9 cellular contexts compared by ENCODE assay signal in the genomic region with DNA sequence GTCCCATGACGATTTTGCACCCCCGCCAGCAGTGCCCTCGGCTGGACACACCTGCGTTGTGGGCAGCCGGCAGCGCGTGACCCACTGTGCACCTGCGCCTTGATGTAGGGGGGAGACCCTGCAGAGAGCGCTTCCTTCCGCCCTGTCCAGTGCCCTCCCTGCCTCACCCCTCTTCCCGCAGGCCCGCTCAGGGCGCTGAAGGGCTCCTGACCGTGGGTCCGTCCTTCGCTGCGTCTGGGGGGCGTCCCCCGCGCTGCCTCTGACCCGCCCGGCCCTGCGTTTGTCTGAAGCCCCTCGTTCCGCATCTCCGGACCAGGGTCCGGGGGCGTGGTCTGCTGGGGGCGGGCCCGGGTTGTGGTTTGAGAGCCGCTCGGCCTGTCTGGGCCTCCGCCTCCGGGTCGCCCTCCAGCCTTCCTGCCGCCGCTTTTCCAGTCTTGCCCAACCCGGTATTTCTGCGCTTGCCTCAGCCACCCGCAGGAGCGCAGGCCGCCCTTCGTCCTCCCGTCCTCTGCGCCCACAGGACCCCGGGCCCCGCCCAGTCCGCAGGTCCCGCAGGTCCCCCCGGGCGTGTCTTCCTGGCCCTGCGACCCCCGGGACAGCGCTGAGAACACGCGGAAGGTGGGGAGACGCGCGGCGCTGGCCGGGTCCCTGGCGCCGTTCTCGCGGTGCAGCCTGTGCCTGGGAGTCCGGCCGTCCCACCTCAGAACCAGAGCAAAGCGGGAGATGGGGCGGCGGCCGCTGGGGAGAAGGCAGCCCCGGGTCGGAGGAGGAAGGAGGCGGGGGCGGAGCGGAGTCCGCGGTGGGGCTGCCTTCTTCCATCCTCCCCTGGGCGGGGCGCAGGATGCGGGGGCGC. TPM values are rescaled to one million over a fixed set of nuclear protein-coding genes. Genes with fewer than 3 reads are reported as not detected.
DNase-seq lines count a peak whose midpoint lies in the region; ATAC-seq and TF ChIP-seq lines count a peak whose summit lies in the region.
"Had no signal": no experiment of that assay in that cellular context is flagged by ENCODE, and none has a peak within 500 bp of the region (broad histone marks: within the 10 kb centered on the region; RNA-seq: fewer than 3 reads in every experiment).

No MANE protein-coding gene starts in this region.

- H3K9me3 Mint-ChIP-seq in activated T-cell treated with anti-CD3 and anti-CD28 coated beads, Interleukin-2, amount 50 U/mL, for 72 hours, result no peaks in the 10 kb centered on the region

- peak overlapping the region; percentile 80 to 83 for H3K4me3 Mint-ChIP-seq in activated T-cell treated with anti-CD3 and anti-CD28 coated beads, Interleukin-2, amount 50 U/mL, for 72 hours

- H3K4me1 Mint-ChIP-seq in activated T-cell treated with anti-CD3 and anti-CD28 coated beads, Interleukin-2, amount 50 U/mL, for 72 hours (ENCODE audit: low read depth), result peaks cover 44% of the 10 kb centered on the region

- peak; percentile 56 for ATAC-seq in GM19452 (IDR thresholded peaks at IDR 0.05; ENCODE audit: unreplicated experiment)
- peak; percentile 45 to 57 for ATAC-seq in activated T-cell treated with anti-CD3 and anti-CD28 coated beads, Interleukin-2, amount 50 U/mL, for 72 hours (replicated peaks in 1 of 2)

- no peak overlapping the region for H3K27ac ChIP-seq in HUES6 (ENCODE audit: low read depth, low read length)

- H3K27me3 ChIP-seq in HUES6 (ENCODE audit: control insufficient read depth, insufficient read depth, low read length), result peaks cover 21% of the 10 kb centered on the region; the same call in 1 of the 2 replicates

- peak overlapping the region; percentile 52 for H3K9ac ChIP-seq in HUES6 (ENCODE audit: low read length)

- no peak overlapping the region for H3K27ac Mint-ChIP-seq in activated T-cell treated with anti-CD3 and anti-CD28 coated beads, Interleukin-2, amount 50 U/mL, for 72 hours

- H3K4me3 ChIP-seq in HUES6 (ENCODE audit: low read depth, low read length) (peak overlapping the region; percentile 70), foreskin fibroblast (ENCODE audit: low read depth in 1 of 2, low read length in 2 of 2) (peak overlapping the region; percentile 38 to 47)

- peaks cover 2 to 7% of the 10 kb centered on the region in 2 donors for H3K36me3 Mint-ChIP-seq in activated T-cell treated with anti-CD3 and anti-CD28 coated beads, Interleukin-2, amount 50 U/mL, for 72 hours (ENCODE audit: insufficient read depth in 2 of 2)

- peaks cover 24% of the 10 kb centered on the region for H3K4me1 ChIP-seq in HUES6 (ENCODE audit: control insufficient read depth, insufficient read depth, low read length)

- peaks cover 29% of the 10 kb centered on the region for H3K36me3 ChIP-seq in HUES6 (ENCODE audit: control insufficient read depth, insufficient read depth, low read length)

- H3K9me3 ChIP-seq in HUES6 (ENCODE audit: control insufficient read depth, insufficient read depth, low read depth, low read length), result no peaks in the 10 kb centered on the region

- peaks cover 15% of the 10 kb centered on the region for H3K27me3 Mint-ChIP-seq in activated T-cell treated with anti-CD3 and anti-CD28 coated beads, Interleukin-2, amount 50 U/mL, for 72 hours (ENCODE audit: low read depth)

- TF ChIP-seq CTCF in foreskin fibroblast (IDR thresholded peaks at IDR 0.05; ENCODE audit: low read depth, low read length), result no peak

- DNase-seq in AG20443 (ENCODE audit: low spot score), result peak; percentile 80
- DNase-seq in activated T-cell treated with anti-CD3 and anti-CD28 coated beads, Interleukin-2, amount 50 U/mL, for 72 hours, result peak; percentile 74 to 80
- DNase-seq in foreskin fibroblast, result peak; percentile 36 to 82
- DNase-seq in renal cortical epithelial cell (ENCODE audit: low read depth), result peak; percentile 21
- DNase-seq in NCI-H510A (lab: John Stamatoyannopoulos, UW), result no peak
- DNase-seq in NCI-H345 treated with DMSO at 0.1 percent for 48 hours (lab: John Stamatoyannopoulos, UW; ENCODE audit: unreplicated experiment), result no peak

RNA-seq across cellular contexts. Expression of gene IL17C, which starts 4.0 kb away (rescaled TPM):
- under 1 TPM in 1 of 2 donors, not detected in 1; 0.41 TPM for total RNA-seq in activated T-cell treated with anti-CD3 and anti-CD28 coated beads, Interleukin-2, amount 50 U/mL, for 72 hours
- not detected in 2 replicates for total RNA-seq in renal cortical epithelial cell
- total RNA-seq: liver had no signal

RNA-seq across cellular contexts. Expression of gene CYBA, which starts 16.5 kb away (rescaled TPM):
- 100 to 1,000 TPM; 199 to 318 TPM for total RNA-seq in activated T-cell treated with anti-CD3 and anti-CD28 coated beads, Interleukin-2, amount 50 U/mL, for 72 hours
- 594 and 1,266 TPM in 2 replicates for total RNA-seq in renal cortical epithelial cell

RNA-seq across cellular contexts. Expression of gene MVD, which starts 28.5 kb away (rescaled TPM):
- 10 to 100 TPM; 64.5 to 80.5 TPM for total RNA-seq in activated T-cell treated with anti-CD3 and anti-CD28 coated beads, Interleukin-2, amount 50 U/mL, for 72 hours
- 29.6 and 87.2 TPM in 2 replicates for total RNA-seq in renal cortical epithelial cell

RNA-seq across cellular contexts. Expression of gene SNAI3, which starts 51.9 kb away (rescaled TPM):
- 10 to 100 TPM in 1 of 2 donors, 1 to 10 TPM in 1; 8.4 to 10.5 TPM for total RNA-seq in activated T-cell treated with anti-CD3 and anti-CD28 coated beads, Interleukin-2, amount 50 U/mL, for 72 hours
- total RNA-seq in renal cortical epithelial cell, result 0.05 and 0.35 TPM in 2 replicates

Comparison
In these comparisons a context has a peak if more than half of its experiments do, and no peak if none do; other contexts are left out.
1. DNase-seq: peak in AG20443 (single experiment), activated T-cell treated with anti-CD3 and anti-CD28 coated beads, Interleukin-2, amount 50 U/mL, for 72 hours (2 of 2), foreskin fibroblast (2 of 2) and renal cortical epithelial cell (single experiment); none in NCI-H510A (single experiment) and NCI-H345 treated with DMSO at 0.1 percent for 48 hours (single experiment).